ENCODE assay signal across 18 cellular contexts in genomic region chr22:41206719-41207118, GRCh38. TPM values are rescaled to one million over a fixed set of nuclear protein-coding genes. Genes with fewer than 3 reads are reported as not detected.
DNase-seq lines count a peak whose midpoint lies in the region; ATAC-seq lines count a peak whose summit lies in the region.
"Had no signal": no experiment of that assay in that cellular context is flagged by ENCODE, and none has a peak within 500 bp of the region (broad histone marks: within the 10 kb centered on the region; RNA-seq: fewer than 3 reads in every experiment).

No MANE protein-coding gene starts in this region.

- no peaks in the 10 kb centered on the region for H3K9me3 Mint-ChIP-seq in stimulated activated naive CD8-positive, alpha-beta T cell treated with anti-CD3 and anti-CD28 coated beads, Interleukin-15, Interleukin-2, amounts not matched to agents 100 ng/mL and 50 ng/mL, for 24 hours
- H3K9me3 Mint-ChIP-seq in T-cell = no peaks in the 10 kb centered on the region

- POLR2A ChIA-PET in T-cell (lab: Charles Lee) = interaction anchor here in 1 of 2 donors (0.6 kb wide), 1 partner anchor 146 kb away, joined by 8 read pairs; no protein-coding TSS in a partner anchor

- ATAC-seq in stimulated activated naive CD8-positive, alpha-beta T cell treated with anti-CD3 and anti-CD28 coated beads, Interleukin-15, Interleukin-2, amounts not matched to agents 100 U/mL and 50 U/mL, for 24 hours = no peak
- ATAC-seq in T-cell (replicated peaks in 1 of 4) (no peak), left ventricle myocardium superior (no peak), GM18861 (IDR thresholded peaks at IDR 0.05; ENCODE audit: unreplicated experiment) (no peak)
- ATAC-seq: gastroesophageal sphincter had no signal

- peaks cover 23% of the 10 kb centered on the region for H3K36me3 Mint-ChIP-seq in stimulated activated naive CD8-positive, alpha-beta T cell treated with anti-CD3 and anti-CD28 coated beads, Interleukin-15, Interleukin-2, amounts not matched to agents 100 ng/mL and 50 ng/mL, for 24 hours (ENCODE audit: low read depth)
- H3K36me3 Mint-ChIP-seq in T-cell = peaks cover 16% of the 10 kb centered on the region

- peaks cover 9% of the 10 kb centered on the region for H3K27me3 Mint-ChIP-seq in stimulated activated naive CD8-positive, alpha-beta T cell treated with anti-CD3 and anti-CD28 coated beads, Interleukin-15, Interleukin-2, amounts not matched to agents 100 ng/mL and 50 ng/mL, for 24 hours
- H3K27me3 Mint-ChIP-seq in T-cell = peaks cover 0 to 3% of the 10 kb centered on the region in 2 donors

- DNase-seq in stimulated activated naive CD8-positive, alpha-beta T cell treated with anti-CD3 and anti-CD28 coated beads, Interleukin-15, Interleukin-2, amounts not matched to agents 100 U/mL and 50 U/mL, for 24 hours = no peak
- DNase-seq in T-cell (no peak), germinal center (ENCODE audit: low spot score) (peak; percentile 66), left ventricle myocardium superior (no peak), NCI-H446 (lab: John Stamatoyannopoulos, UW) (no peak), NCI-H2107 (lab: John Stamatoyannopoulos, UW) (no peak)
- DNase-seq: activated CD4-positive, alpha-beta T cell treated with anti-CD3 and anti-CD28 coated beads, Interleukin-2, amount 50 U/mL, for 48 hours; DMS53; mesendoderm; NCI-H2081 treated with DMSO at 0.1 percent for 48 hours; ovary; substantia nigra had no signal

- no peak overlapping the region for H3K27ac Mint-ChIP-seq in stimulated activated naive CD8-positive, alpha-beta T cell treated with anti-CD3 and anti-CD28 coated beads, Interleukin-15, Interleukin-2, amounts not matched to agents 100 ng/mL and 50 ng/mL, for 24 hours
- H3K27ac Mint-ChIP-seq in T-cell = no peak overlapping the region

- H3K4me3 Mint-ChIP-seq in stimulated activated naive CD8-positive, alpha-beta T cell treated with anti-CD3 and anti-CD28 coated beads, Interleukin-15, Interleukin-2, amounts not matched to agents 100 ng/mL and 50 ng/mL, for 24 hours = peak overlapping the region; percentile 71
- peak overlapping the region; percentile 43 to 72 (median 63) for H3K4me3 Mint-ChIP-seq in T-cell

- intact Hi-C loops in left ventricle myocardium superior (cut with micrococcal nuclease) = no loop called here

- CTCF ChIA-PET in T-cell (lab: Charles Lee) = interaction anchor here (0.6 kb wide), 2 partner anchors 9 to 399 kb away, joined by 4 read pairs; no protein-coding TSS in a partner anchor

- peaks cover 30% of the 10 kb centered on the region for H3K4me1 Mint-ChIP-seq in stimulated activated naive CD8-positive, alpha-beta T cell treated with anti-CD3 and anti-CD28 coated beads, Interleukin-15, Interleukin-2, amounts not matched to agents 100 ng/mL and 50 ng/mL, for 24 hours (ENCODE audit: low read depth)
- H3K4me1 Mint-ChIP-seq in T-cell = peaks cover 40 to 47% (median 44%) of the 10 kb centered on the region in 3 donors

RNA-seq across cellular contexts. Expression of gene L3MBTL2, which starts 1.6 kb away (rescaled TPM):
- total RNA-seq in T-cell = 10 to 100 TPM; 31.5 to 46.1 (median 42.1) TPM
- 18.2 TPM for total RNA-seq in left ventricle myocardium superior

RNA-seq across cellular contexts. Expression of gene CHADL, which starts 34.0 kb away (rescaled TPM):
- 1 to 10 TPM in 4 of 5 donors, under 1 TPM in 1; 0.75 to 2.3 (median 1.2) TPM for total RNA-seq in T-cell
- total RNA-seq in left ventricle myocardium superior = 25.4 TPM
- total RNA-seq: HT-29, M059J, smooth muscle cell had no signal
